In the genomic region with DNA sequence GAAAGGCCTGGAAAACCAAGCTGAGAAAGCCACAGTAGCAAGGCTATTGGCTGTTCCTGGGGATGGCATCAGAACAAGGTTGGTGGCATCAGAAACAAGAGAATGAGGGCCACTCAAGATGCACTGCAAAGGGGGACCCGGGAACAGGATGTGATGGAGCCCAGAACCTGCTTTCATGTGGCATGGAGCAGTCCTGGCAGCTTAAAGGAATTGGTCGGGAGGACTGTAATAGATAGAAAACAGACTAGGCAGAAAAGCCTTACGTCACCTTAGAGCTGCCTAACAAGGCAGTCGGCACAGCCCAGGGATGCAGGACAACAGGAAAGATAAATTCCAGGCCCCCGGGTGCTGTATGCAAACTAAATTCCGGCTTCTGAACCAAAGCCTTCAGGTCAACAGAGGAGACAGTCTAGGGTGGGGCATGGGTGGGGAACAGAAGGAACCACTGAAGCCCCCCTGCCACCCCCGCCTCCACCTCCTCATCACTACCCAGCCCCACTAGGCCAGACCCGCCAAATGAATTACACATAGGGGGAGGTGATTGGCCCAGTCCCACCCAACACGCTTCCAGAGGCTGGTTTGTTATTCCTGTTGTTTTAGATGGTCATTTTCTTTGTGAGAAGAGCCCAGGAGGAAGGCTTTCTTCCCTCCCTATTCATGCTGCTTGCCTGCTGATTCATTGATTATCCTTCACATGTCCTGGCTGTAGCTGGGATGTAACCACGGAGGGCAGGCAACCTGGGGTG, we compare ENCODE assay signal across 1 cellular context.
TF ChIP-seq lines count a peak whose summit lies in the region.

No MANE protein-coding gene starts in this region.

TF ChIP-seq in WTC11, 78 proteins besides CTCF, POLR2A, EP300 and RAD21:
- no peak for TF ChIP-seq ATF2 (CRISPR knock-in tag; IDR thresholded peaks at IDR 0.05; ENCODE audit: borderline replicate concordance, low read depth)
- no peak for TF ChIP-seq NR3C1 (CRISPR knock-in tag; conservative IDR thresholded peaks at IDR 0.05; ENCODE audit: low read depth)
- no peak for TF ChIP-seq JUN (CRISPR knock-in tag; IDR thresholded peaks at IDR 0.05)
- TF ChIP-seq, protein P1, sequence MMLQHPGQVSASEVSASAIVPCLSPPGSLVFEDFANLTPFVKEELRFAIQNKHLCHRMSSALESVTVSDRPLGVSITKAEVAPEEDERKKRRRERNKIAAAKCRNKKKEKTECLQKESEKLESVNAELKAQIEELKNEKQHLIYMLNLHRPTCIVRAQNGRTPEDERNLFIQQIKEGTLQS (CRISPR knock-in tag; conservative IDR thresholded peaks at IDR 0.05): no peak
- no peak for TF ChIP-seq NFYB (CRISPR knock-in tag; conservative IDR thresholded peaks at IDR 0.05; ENCODE audit: low read depth)
